18 cellular contexts compared by ENCODE assay signal in the genomic region with DNA sequence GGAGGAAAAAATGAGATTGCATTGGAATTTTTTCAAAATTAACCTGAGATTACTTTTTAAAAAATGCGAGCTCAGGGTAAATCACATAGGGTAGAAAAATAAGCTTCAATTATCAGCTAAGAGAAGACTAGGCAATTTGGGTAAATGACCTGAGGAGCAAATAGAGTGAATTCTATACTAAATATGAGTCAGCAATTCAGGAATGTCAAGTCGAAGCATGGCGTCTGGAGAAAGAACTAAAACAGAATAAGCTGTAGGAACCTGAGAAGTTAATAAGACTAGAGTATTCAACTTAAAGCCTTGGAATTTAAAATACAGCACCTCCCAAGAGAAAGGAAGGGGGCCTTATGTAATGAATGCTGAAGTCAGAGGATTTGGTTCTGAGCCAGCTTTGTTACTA.
A peak's percentile ranks its signal among the peaks of the same experiment; 100 is the strongest.
DNase-seq lines count a peak whose midpoint lies in the region; ATAC-seq, FAIRE-seq and TF ChIP-seq lines count a peak whose summit lies in the region.
"Had no signal": no experiment of that assay in that cellular context is flagged by ENCODE, and none has a peak within 500 bp of the region (broad histone marks: within the 10 kb centered on the region; RNA-seq: fewer than 3 reads in every experiment).

No MANE protein-coding gene starts in this region.

- H4K20me1 ChIP-seq in K562 (replicated peaks; ENCODE audit: control insufficient read depth, insufficient read depth, low read length), result no peaks in the 10 kb centered on the region

- H3K4me3 ChIP-seq in K562 (no peak overlapping the region), mesodermal cell (ENCODE audit: extremely low read depth, insufficient read depth, low read length, poor library complexity, severe bottlenecking) (no peak overlapping the region)
- H3K4me3 ChIP-seq: MG63, PC-9 had no signal

- H3K79me2 ChIP-seq in K562 (ENCODE audit: control insufficient read depth, insufficient read depth, low read length), result no peaks in the 10 kb centered on the region

- peak overlapping the region in 1 of 2 experiments; percentile 19; a peak in 1 of 4 replicates for H3K9ac ChIP-seq in K562 (ENCODE audit: insufficient read depth in 1 of 2, low read depth in 2 of 2, low read length in 2 of 2)

- H3K4me2 ChIP-seq in K562 (ENCODE audit: insufficient read depth, low read length), result no peak overlapping the region
- H3K4me2 ChIP-seq: PC-9 had no signal

- no peak overlapping the region for H3K4me3 Mint-ChIP-seq in HFFc6
- H3K4me3 Mint-ChIP-seq: CD4-positive, CD25-positive, alpha-beta regulatory T cell had no signal

- WGBS in K562 (ENCODE audit: insufficient coverage, low coverage, missing lambda C conversion rate), result 9% methylated on average over 3 of the region's 3 CpGs
- WGBS in mesodermal cell (ENCODE audit: insufficient coverage in 2 of 2), 2 experiments, result no CpG with 5 or more reads among the region's 3 CpGs

- no peaks in the 10 kb centered on the region for H3K4me1 Mint-ChIP-seq in HFFc6 (ENCODE audit: low read depth)
- H3K4me1 Mint-ChIP-seq: CD4-positive, CD25-positive, alpha-beta regulatory T cell had no signal

- H3K36me3 ChIP-seq in K562 (ENCODE audit: control insufficient read depth, insufficient read depth, low read length) (no peaks in the 10 kb centered on the region; the same call in 2 of the 3 replicates), mesodermal cell (ENCODE audit: control insufficient read depth, insufficient read depth, low read length) (no peaks in the 10 kb centered on the region)
- H3K36me3 ChIP-seq: MG63 had no signal

- no peaks in the 10 kb centered on the region for H3K27me3 ChIP-seq in K562 (ENCODE audit: control insufficient read depth in 2 of 2, insufficient read depth in 2 of 2, low read length in 2 of 2)
- H3K27me3 ChIP-seq: MG63 had no signal

- H3K27me3 Mint-ChIP-seq in HFFc6 (ENCODE audit: insufficient read depth), result no peaks in the 10 kb centered on the region

- peaks cover 26% of the 10 kb centered on the region for H3K9me3 Mint-ChIP-seq in HFFc6

- in situ Hi-C loops in K562 (cut with MboI), result no loop called here

- peak; percentile 4; the same call in 1 of the 3 replicates for ATAC-seq in K562
- ATAC-seq in GM21423 (IDR thresholded peaks at IDR 0.05; ENCODE audit: unreplicated experiment), result no peak
- ATAC-seq in HG03439 (IDR thresholded peaks at IDR 0.05; ENCODE audit: unreplicated experiment), result no peak
- ATAC-seq: HCT116, HepG2 had no signal

- no peak for FAIRE-seq in K562 (lab: Jason Lieb, UNC)
- FAIRE-seq: HepG2 had no signal

- intact Hi-C loops in K562 (cut with micrococcal nuclease), result loop anchor here (10.0 kb wide), 1 partner anchor 187 kb away; no protein-coding TSS in a partner anchor

- TF ChIP-seq RAD21 in K562 (CRISPR knock-in tag; conservative IDR thresholded peaks at IDR 0.05 in 1 of 2, IDR thresholded peaks at IDR 0.05 in 1 of 2), result no peak

- TF ChIP-seq CTCF in K562 (IDR thresholded peaks at IDR 0.05 in 2 of 3, conservative IDR thresholded peaks at IDR 0.05 in 1 of 3; ENCODE audit: insufficient read depth in 2 of 3, low read depth in 1 of 3, low read length in 3 of 3) (no peak), HFFc6 (IDR thresholded peaks at IDR 0.05) (no peak)

- H3K9me1 ChIP-seq in K562 (ENCODE audit: control insufficient read depth, insufficient read depth, low read length), result no peaks in the 10 kb centered on the region

- POLR2A ChIA-PET in K562 (lab: Yijun Ruan, JAX), result interaction anchor here (0.6 to 1.1 kb wide), 2 partner anchors 19 to 21 kb away, joined by 3 read pairs; no protein-coding TSS in a partner anchor

- peaks cover 5% of the 10 kb centered on the region for H3K9me3 ChIP-seq in K562 (replicated peaks; ENCODE audit: control insufficient read depth, insufficient read depth, low read depth, low read length)
- no peaks in the 10 kb centered on the region for H3K9me3 ChIP-seq in mesodermal cell (ENCODE audit: control insufficient read depth, low read length)
- H3K9me3 ChIP-seq: MG63 had no signal

- TF ChIP-seq EP300 in K562 (IDR thresholded peaks at IDR 0.05; ENCODE audit: low read length), result no peak

- H3K36me3 Mint-ChIP-seq in HFFc6 (ENCODE audit: low read depth), result no peaks in the 10 kb centered on the region
- H3K36me3 Mint-ChIP-seq: CD4-positive, CD25-positive, alpha-beta regulatory T cell had no signal

- H3K27ac ChIP-seq in K562 (ENCODE audit: extremely low read depth, low read depth, low read length) (peak overlapping the region; percentile 83), mesodermal cell (ENCODE audit: low read depth, low read length, severe bottlenecking) (peak overlapping the region; percentile 80)
- H3K27ac ChIP-seq: PC-9 had no signal

- DNase-seq in DMS 273 (lab: John Stamatoyannopoulos, UW; ENCODE audit: unreplicated experiment) (peak; percentile 13), NCI-H1048 (lab: John Stamatoyannopoulos, UW) (peak; percentile 42), K562 (ENCODE audit: extremely low read depth in 1 of 4, low spot score in 3 of 4) (no peak), HFFc6 (no peak)
- DNase-seq in stimulated activated CD4-positive, alpha-beta T cell treated with anti-CD3 and anti-CD28 coated beads, Interleukin-4, amount 100 ng/mL, for 24 hours, result no peak
- DNase-seq: CD4-positive, CD25-positive, alpha-beta regulatory T cell; MG63; NCI-H1105 treated with DMSO at 0.1 percent for 48 hours; NCI-H187; NCI-H345; NCI-H526 treated with DMSO at 0.1 percent for 48 hours; NK-92 treated with Interleukin-12 subunit alpha and Interleukin-12 subunit beta, amount 100 ng/mL, for 24 hours; PC-9 had no signal

- no peak overlapping the region for H3K27ac Mint-ChIP-seq in HFFc6
- H3K27ac Mint-ChIP-seq: CD4-positive, CD25-positive, alpha-beta regulatory T cell had no signal

- CTCF ChIA-PET in K562 (lab: Yijun Ruan, JAX; ENCODE audit: low intra/inter-chr PET ratio), result no interaction called here

- TF ChIP-seq POLR2A in K562 (conservative IDR thresholded peaks at IDR 0.05), result no peak

- H3K4me1 ChIP-seq in K562 (replicated peaks in 1 of 2; ENCODE audit: control insufficient read depth in 2 of 2, insufficient read depth in 2 of 2, low read length in 2 of 2) (peaks cover 3 to 45% of the 10 kb centered on the region in 2 experiments; a peak in 4 of 5 replicates), mesodermal cell (ENCODE audit: control insufficient read depth, insufficient read depth, low read length, poor library complexity, severe bottlenecking) (peaks cover 19% of the 10 kb centered on the region)

- BruUV-seq in K562 (replicated peaks; lab: Mats Ljungman, UMichigan), result no TSS peak

- H2AFZ ChIP-seq in K562 (ENCODE audit: low read depth, low read length), result peak overlapping the region; percentile 54
- H2AFZ ChIP-seq: PC-9 had no signal

TF ChIP-seq in K562, 482 proteins besides CTCF, POLR2A, EP300 and RAD21 (continues in another document):
- TF ChIP-seq, protein P1, sequence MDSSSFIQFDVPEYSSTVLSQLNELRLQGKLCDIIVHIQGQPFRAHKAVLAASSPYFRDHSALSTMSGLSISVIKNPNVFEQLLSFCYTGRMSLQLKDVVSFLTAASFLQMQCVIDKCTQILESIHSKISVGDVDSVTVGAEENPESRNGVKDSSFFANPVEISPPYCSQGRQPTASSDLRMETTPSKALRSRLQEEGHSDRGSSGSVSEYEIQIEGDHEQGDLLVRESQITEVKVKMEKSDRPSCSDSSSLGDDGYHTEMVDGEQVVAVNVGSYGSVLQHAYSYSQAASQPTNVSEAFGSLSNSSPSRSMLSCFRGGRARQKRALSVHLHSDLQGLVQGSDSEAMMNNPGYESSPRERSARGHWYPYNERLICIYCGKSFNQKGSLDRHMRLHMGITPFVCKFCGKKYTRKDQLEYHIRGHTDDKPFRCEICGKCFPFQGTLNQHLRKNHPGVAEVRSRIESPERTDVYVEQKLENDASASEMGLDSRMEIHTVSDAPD (CRISPR knock-in tag; IDR thresholded peaks at IDR 0.05), result no peak
- TF ChIP-seq TEAD4 (IDR thresholded peaks at IDR 0.05; ENCODE audit: low read length), result no peak
- TF ChIP-seq TEAD4 (CRISPR knock-in tag; IDR thresholded peaks at IDR 0.05; ENCODE audit: borderline replicate concordance), result no peak
- peak; percentile 59; the same call in 1 of the 2 replicates for TF ChIP-seq MAFK (IDR thresholded peaks at IDR 0.05; ENCODE audit: low read length)
- no peak for TF ChIP-seq ZNF311 (CRISPR knock-in tag; IDR thresholded peaks at IDR 0.05)
- TF ChIP-seq NFE2 (IDR thresholded peaks at IDR 0.05; ENCODE audit: low read depth), result peak; percentile 71
- TF ChIP-seq CBX3 (IDR thresholded peaks at IDR 0.05; ENCODE audit: borderline replicate concordance in 1 of 2, low read length in 2 of 2), result no peak
- TF ChIP-seq ZNF253 (CRISPR knock-in tag; conservative IDR thresholded peaks at IDR 0.05), result no peak
- TF ChIP-seq ZNF586 (CRISPR knock-in tag; conservative IDR thresholded peaks at IDR 0.05), result no peak
- peak; percentile 78 for TF ChIP-seq C11orf30 (IDR thresholded peaks at IDR 0.05; ENCODE audit: low read depth)
- TF ChIP-seq, protein P2, sequence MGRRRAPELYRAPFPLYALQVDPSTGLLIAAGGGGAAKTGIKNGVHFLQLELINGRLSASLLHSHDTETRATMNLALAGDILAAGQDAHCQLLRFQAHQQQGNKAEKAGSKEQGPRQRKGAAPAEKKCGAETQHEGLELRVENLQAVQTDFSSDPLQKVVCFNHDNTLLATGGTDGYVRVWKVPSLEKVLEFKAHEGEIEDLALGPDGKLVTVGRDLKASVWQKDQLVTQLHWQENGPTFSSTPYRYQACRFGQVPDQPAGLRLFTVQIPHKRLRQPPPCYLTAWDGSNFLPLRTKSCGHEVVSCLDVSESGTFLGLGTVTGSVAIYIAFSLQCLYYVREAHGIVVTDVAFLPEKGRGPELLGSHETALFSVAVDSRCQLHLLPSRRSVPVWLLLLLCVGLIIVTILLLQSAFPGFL (CRISPR knock-in tag; IDR thresholded peaks at IDR 0.05), result no peak

Comparison
In these comparisons a context has a peak if more than half of its experiments do, and no peak if none do; other contexts are left out.
1. DNase-seq: peak in DMS 273 (single experiment) and NCI-H1048 (single experiment); none in K562 (0 of 4), stimulated activated CD4-positive, alpha-beta T cell treated with anti-CD3 and anti-CD28 coated beads, Interleukin-4, amount 100 ng/mL, for 24 hours (single experiment) and HFFc6 (single experiment).